In the genomic region with DNA sequence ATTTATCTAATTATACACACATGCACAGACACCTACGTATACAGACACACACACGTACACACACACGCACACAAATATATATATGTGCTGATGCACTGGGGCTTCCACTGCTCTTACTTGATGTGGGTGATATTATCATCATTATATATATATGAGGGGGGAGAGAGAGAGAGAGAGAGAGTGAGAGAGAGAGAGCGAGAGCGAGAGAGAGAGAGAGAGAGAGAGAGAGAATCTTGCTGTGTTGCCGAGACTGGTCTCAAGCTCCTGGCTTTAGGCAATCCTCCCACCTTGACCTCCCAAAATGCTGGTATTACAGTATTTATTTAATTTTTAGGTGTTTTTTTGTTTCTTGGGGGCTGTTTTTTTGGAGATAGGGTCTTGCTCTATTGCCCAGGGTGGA, we compare ENCODE assay signal across 30 cellular contexts.
"Had no signal": no experiment of that assay in that cellular context is flagged by ENCODE, and none has a peak within 500 bp of the region (broad histone marks: within the 10 kb centered on the region; RNA-seq: fewer than 3 reads in every experiment).

No MANE protein-coding gene starts in this region.

- H3K4me3 ChIP-seq: esophagus muscularis mucosa, heart right ventricle, left lung, lung, mucosa of descending colon, neural progenitor cell, right atrium auricular region, smooth muscle cell, stomach, thyroid gland, upper lobe of left lung, vagina had no signal

- H3K27ac ChIP-seq: esophagus muscularis mucosa, foreskin keratinocyte, heart right ventricle, left lung, neural progenitor cell, parathyroid adenoma, right atrium auricular region, stomach, thyroid gland, upper lobe of left lung, vagina had no signal

- H2AFZ ChIP-seq: neural progenitor cell, parathyroid adenoma had no signal

- H3K9ac ChIP-seq: neural progenitor cell, parathyroid adenoma had no signal

- H3K36me3 ChIP-seq: neural progenitor cell, right atrium auricular region, thyroid gland, upper lobe of left lung, vagina had no signal

- H3K27me3 ChIP-seq: esophagus muscularis mucosa, foreskin keratinocyte, heart right ventricle, left lung, neural progenitor cell, right atrium auricular region, stomach, thyroid gland, upper lobe of left lung, vagina had no signal

- H3K27me3 Mint-ChIP-seq: activated CD4-positive, alpha-beta T cell treated with anti-CD3 and anti-CD28 coated beads for 36 hours; activated naive CD4-positive, alpha-beta T cell treated with anti-CD3 and anti-CD28 coated beads, Interleukin-2, amount 50 U/mL, for 24 hours; activated naive CD8-positive, alpha-beta T cell treated with anti-CD3 and anti-CD28 coated beads, Interleukin-2, amount 50 U/mL, for 24 hours; dendritic cell treated with granulocyte-macrophage colony-stimulating factor and Interleukin-4, amounts not matched to agents 40 ng/mL and 50 ng/mL, for 4 days; stimulated activated naive B cell treated with anti-CD40 and anti-IgM and Interleukin-4, amounts not matched to agents 10 μg/mL and 1 μg/mL and 100 μg/mL, for 72 hours had no signal

- H3K9me3 ChIP-seq: thyroid gland had no signal

- H3K4me3 Mint-ChIP-seq: activated CD4-positive, alpha-beta T cell treated with anti-CD3 and anti-CD28 coated beads for 36 hours; activated naive CD4-positive, alpha-beta T cell treated with anti-CD3 and anti-CD28 coated beads, Interleukin-2, amount 50 U/mL, for 24 hours; activated naive CD8-positive, alpha-beta T cell treated with anti-CD3 and anti-CD28 coated beads, Interleukin-2, amount 50 U/mL, for 24 hours; activated T-cell treated with anti-CD3 and anti-CD28 coated beads, Interleukin-2, amount 50 U/mL, for 4 hours; dendritic cell treated with granulocyte-macrophage colony-stimulating factor and Interleukin-4, amounts not matched to agents 40 ng/mL and 50 ng/mL, for 4 days had no signal

- H3K27ac Mint-ChIP-seq: activated naive CD8-positive, alpha-beta T cell treated with anti-CD3 and anti-CD28 coated beads, Interleukin-2, amount 50 U/mL, for 24 hours; activated T-helper 2 cell treated with anti-CD3 and anti-CD28 coated beads, Interferon-gamma antibody, Interleukin-2, Interleukin-4, amounts not matched to agents 10 μg/mL and 5 μg/mL and 100 μg/mL, durations not matched to agents 14 hours and 24 hours and 36 hours; dendritic cell treated with granulocyte-macrophage colony-stimulating factor and Interleukin-4, amounts not matched to agents 40 ng/mL and 50 ng/mL, for 4 days; neural progenitor cell had no signal

- DNase-seq: activated CD4-positive, alpha-beta T cell treated with anti-CD3 and anti-CD28 coated beads for 36 hours; activated CD4-positive, CD25-positive, alpha-beta regulatory T cell; activated CD8-positive, alpha-beta memory T cell treated with anti-CD3 and anti-CD28 coated beads for 24 hours; activated naive CD8-positive, alpha-beta T cell treated with anti-CD3 and anti-CD28 coated beads, Interleukin-2, amount 50 U/mL, for 24 hours; activated T-cell treated with anti-CD3 and anti-CD28 coated beads, Interleukin-2, amount 50 U/mL, for 4 hours; amygdala; caudate nucleus; foreskin keratinocyte; heart right ventricle; left lung; mucosa of descending colon; occipital lobe; stimulated activated CD4-positive, alpha-beta T cell treated with anti-CD3 and anti-CD28 coated beads, Interleukin-1b, Interleukin-23, amount 100 ng/mL, for 48 hours; stimulated activated CD4-positive, alpha-beta T cell treated with anti-CD3 and anti-CD28 coated beads, Interleukin-4, amount 100 ng/mL, for 4 hours; stimulated activated CD8-positive, alpha-beta memory T cell treated with anti-CD3 and anti-CD28 coated beads, Interleukin-4, amount 100 ng/mL, for 48 hours; stimulated activated naive B cell treated with anti-CD40 and anti-IgM and Interleukin-4, amounts not matched to agents 10 μg/mL and 1 μg/mL and 100 μg/mL, for 72 hours; stomach; T-helper 2 cell; thyroid gland; upper lobe of left lung had no signal

- ATAC-seq: activated CD4-positive, alpha-beta T cell treated with anti-CD3 and anti-CD28 coated beads for 36 hours; activated naive CD8-positive, alpha-beta T cell treated with anti-CD3 and anti-CD28 coated beads, Interleukin-2, amount 50 U/mL, for 24 hours; activated T-cell treated with anti-CD3 and anti-CD28 coated beads, Interleukin-2, amount 50 U/mL, for 4 hours; foreskin keratinocyte; heart right ventricle; left lung; mucosa of descending colon had no signal

- H3K4me2 ChIP-seq: neural progenitor cell, smooth muscle cell had no signal

- H3K4me1 ChIP-seq: foreskin keratinocyte, parathyroid adenoma had no signal
